ENCODE assay signal across 8 cellular contexts in the genomic region with DNA sequence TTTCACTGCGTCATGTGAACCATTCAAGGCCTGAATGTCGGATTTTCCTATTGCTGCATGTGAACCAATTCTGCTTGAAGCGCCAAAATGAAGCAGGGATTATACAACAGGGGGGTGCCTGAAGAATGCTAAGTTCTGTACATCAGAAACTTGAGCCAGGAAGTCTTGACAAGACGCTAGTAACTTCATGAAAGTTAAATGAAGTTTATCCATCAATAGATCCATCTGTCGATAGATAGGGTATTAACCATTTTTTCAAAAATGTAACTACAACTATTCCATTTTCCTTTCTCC.
A peak's percentile ranks its signal among the peaks of the same experiment; 100 is the strongest.
DNase-seq lines count a peak whose midpoint lies in the region; ATAC-seq and TF ChIP-seq lines count a peak whose summit lies in the region.

No MANE protein-coding gene starts in this region.

- H3K27me3 Mint-ChIP-seq in nephron progenitor cell (ENCODE audit: low read depth, poor library complexity): no peaks in the 10 kb centered on the region

- peaks cover 0 to 33% (median 29%) of the 10 kb centered on the region in 11 experiments; a peak in 13 of 22 replicates for H4K20me1 ChIP-seq in BLaER1 treated with 17β-estradiol and CSF1 and Interleukin-3, amounts not matched to agents 10 nM and 100 nM

- ATAC-seq in HG03175 (IDR thresholded peaks at IDR 0.05; ENCODE audit: unreplicated experiment) (no peak), HG03045 (IDR thresholded peaks at IDR 0.05; ENCODE audit: unreplicated experiment) (no peak)

- H3K9me3 ChIP-seq in BLaER1 treated with 17β-estradiol and CSF1 and Interleukin-3, amounts not matched to agents 10 nM and 100 nM (replicated peaks in 1 of 11): no peaks in the 10 kb centered on the region
- H3K9me3 ChIP-seq in effector memory CD4-positive, alpha-beta T cell (ENCODE audit: control insufficient read depth, low read length): no peaks in the 10 kb centered on the region

- peaks cover 12 to 22% (median 17%) of the 10 kb centered on the region in 10 experiments for H3K4me1 ChIP-seq in BLaER1 treated with 17β-estradiol and CSF1 and Interleukin-3, amounts not matched to agents 10 nM and 100 nM
- H3K4me1 ChIP-seq in effector memory CD4-positive, alpha-beta T cell (ENCODE audit: control insufficient read depth, insufficient read depth, low read length, poor library complexity, severe bottlenecking): peaks cover 5% of the 10 kb centered on the region

- DNase-seq in NAMALWA (ENCODE audit: low spot score): peak; percentile 40
- no peak for DNase-seq in effector memory CD4-positive, alpha-beta T cell
- DNase-seq in nephron progenitor cell: no peak
- no peak for DNase-seq in RPMI8226
- DNase-seq in NCI-H524 (lab: John Stamatoyannopoulos, UW): no peak

- no peaks in the 10 kb centered on the region for H3K9me3 Mint-ChIP-seq in nephron progenitor cell

- peak overlapping the region; percentile 90 to 98 (median 96) for H3K9ac ChIP-seq in BLaER1 treated with 17β-estradiol and CSF1 and Interleukin-3, amounts not matched to agents 10 nM and 100 nM

- H3K4me3 ChIP-seq in BLaER1 treated with 17β-estradiol and CSF1 and Interleukin-3, amounts not matched to agents 10 nM and 100 nM: peak overlapping the region; percentile 78 to 98 (median 88)
- H3K4me3 ChIP-seq in effector memory CD4-positive, alpha-beta T cell (ENCODE audit: insufficient read depth, low read depth, low read length, poor library complexity, severe bottlenecking): peak overlapping the region; percentile 70

- peaks cover 13 to 21% (median 19%) of the 10 kb centered on the region in 11 experiments for H3K36me3 ChIP-seq in BLaER1 treated with 17β-estradiol and CSF1 and Interleukin-3, amounts not matched to agents 10 nM and 100 nM
- H3K36me3 ChIP-seq in effector memory CD4-positive, alpha-beta T cell (ENCODE audit: control insufficient read depth, insufficient read depth, low read length): peaks cover 2% of the 10 kb centered on the region

- peak overlapping the region; percentile 86 for H3K4me3 Mint-ChIP-seq in nephron progenitor cell

- no peaks in the 10 kb centered on the region for H3K27me3 ChIP-seq in BLaER1 treated with 17β-estradiol and CSF1 and Interleukin-3, amounts not matched to agents 10 nM and 100 nM
- no peaks in the 10 kb centered on the region for H3K27me3 ChIP-seq in effector memory CD4-positive, alpha-beta T cell (replicated peaks; ENCODE audit: control insufficient read depth, insufficient read depth, low read length, poor library complexity, severe bottlenecking)

- peak overlapping the region; percentile 99 for H3K27ac Mint-ChIP-seq in nephron progenitor cell

- peak overlapping the region; percentile 89 to 97 (median 94) for H3K27ac ChIP-seq in BLaER1 treated with 17β-estradiol and CSF1 and Interleukin-3, amounts not matched to agents 10 nM and 100 nM
- H3K27ac ChIP-seq in effector memory CD4-positive, alpha-beta T cell (ENCODE audit: insufficient read depth, low read length, poor library complexity, severe bottlenecking): peak overlapping the region; percentile 89

- TF ChIP-seq CTCF in nephron progenitor cell (IDR thresholded peaks at IDR 0.05): no peak

- peak overlapping the region; percentile 79 to 96 (median 87) for H3K4me2 ChIP-seq in BLaER1 treated with 17β-estradiol and CSF1 and Interleukin-3, amounts not matched to agents 10 nM and 100 nM

- H3K36me3 Mint-ChIP-seq in nephron progenitor cell (ENCODE audit: low read depth): peaks cover 17% of the 10 kb centered on the region

- peaks cover 38% of the 10 kb centered on the region for H3K4me1 Mint-ChIP-seq in nephron progenitor cell
